25 cellular contexts compared by ENCODE assay signal in the genomic region with DNA sequence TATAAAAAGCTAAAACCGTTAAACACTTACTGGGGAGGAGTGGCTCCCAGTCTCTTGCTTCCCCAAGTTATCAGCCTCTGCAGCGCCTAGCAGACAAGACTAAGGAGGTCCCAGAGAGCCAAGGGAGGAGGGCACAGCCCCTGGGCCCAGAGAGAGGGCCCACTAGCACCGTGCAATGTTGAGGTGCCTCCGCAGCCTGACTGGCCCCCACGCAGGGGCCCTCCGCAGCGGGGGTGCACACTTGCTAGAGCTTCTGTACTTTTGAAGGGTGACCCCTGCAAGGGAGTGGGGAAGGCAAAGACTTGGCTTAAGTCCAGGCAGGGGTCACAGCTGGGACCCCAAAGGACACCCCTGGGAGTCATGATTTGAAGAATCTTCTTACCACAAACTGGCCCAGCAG.
"Had no signal": no experiment of that assay in that cellular context is flagged by ENCODE, and none has a peak within 500 bp of the region (broad histone marks: within the 10 kb centered on the region; RNA-seq: fewer than 3 reads in every experiment).

No MANE protein-coding gene starts in this region.

- H3K27ac ChIP-seq: colonic mucosa, epithelial cell of prostate, esophagus squamous epithelium, gastroesophageal sphincter, heart right ventricle, left lung, lower lobe of right lung had no signal

- DNase-seq: cerebellar nuclear complex; colonic mucosa; cortex of kidney; effector CD8-positive, alpha-beta T cell; effector memory CD8-positive, alpha-beta T cell; endodermal cell; erythroblast; esophagus squamous epithelium; foreskin fibroblast; heart right ventricle; hippocampal formation; left cardiac atrium; left lung; left ventricle myocardium superior; lower lobe of right lung; mesenchymal stem cell; mucosa of descending colon had no signal

- FAIRE-seq: endometrium, frontal cortex, islet of Langerhans, keratinocyte had no signal

- H3K4me1 ChIP-seq: colonic mucosa, esophagus squamous epithelium, gastroesophageal sphincter, left lung had no signal

- H3K36me3 ChIP-seq: colonic mucosa, esophagus squamous epithelium, gastroesophageal sphincter, heart right ventricle, left lung, lower lobe of right lung had no signal

- H3K27me3 Mint-ChIP-seq: dendritic cell treated with granulocyte-macrophage colony-stimulating factor and Interleukin-4, amounts not matched to agents 40 ng/mL and 50 ng/mL, for 4 days had no signal

- H3K27me3 ChIP-seq: colonic mucosa, esophagus squamous epithelium, gastroesophageal sphincter, heart right ventricle, left lung had no signal

- H3K9me3 ChIP-seq: colonic mucosa, esophagus squamous epithelium, gastroesophageal sphincter, left lung, lower lobe of right lung, mucosa of descending colon had no signal

- H3K27ac Mint-ChIP-seq: dendritic cell treated with granulocyte-macrophage colony-stimulating factor and Interleukin-4, amounts not matched to agents 40 ng/mL and 50 ng/mL, for 4 days; endodermal cell; mesothelial cell of epicardium had no signal

- H3K4me1 Mint-ChIP-seq: mesothelial cell of epicardium had no signal

- H3K9me3 Mint-ChIP-seq: dendritic cell treated with granulocyte-macrophage colony-stimulating factor and Interleukin-4, amounts not matched to agents 40 ng/mL and 50 ng/mL, for 4 days; effector memory CD8-positive, alpha-beta T cell had no signal

- H3K36me3 Mint-ChIP-seq: mesothelial cell of epicardium had no signal

- H3K4me3 ChIP-seq: colonic mucosa, esophagus squamous epithelium, gastroesophageal sphincter, heart right ventricle, left lung, lower lobe of right lung, mucosa of descending colon had no signal

- ATAC-seq: effector memory CD8-positive, alpha-beta T cell; gastroesophageal sphincter; left lung; left ventricle myocardium superior; lower lobe of right lung; mucosa of descending colon had no signal

- H3K4me3 Mint-ChIP-seq: dendritic cell treated with granulocyte-macrophage colony-stimulating factor and Interleukin-4, amounts not matched to agents 40 ng/mL and 50 ng/mL, for 4 days; effector memory CD8-positive, alpha-beta T cell; endodermal cell; mesothelial cell of epicardium had no signal
